In genomic region chr6:13419422-13419821, GRCh38 we compare ENCODE assay signal across 1 cellular context.
TF ChIP-seq lines count a peak whose summit lies in the region.

No MANE protein-coding gene starts in this region.

TF ChIP-seq in GM23338, 12 proteins besides CTCF, POLR2A, EP300 and RAD21 (continued from another document):
- TF ChIP-seq ZNF462 (CRISPR knock-in tag; IDR thresholded peaks at IDR 0.05): no peak
- TF ChIP-seq STAT1 (IDR thresholded peaks at IDR 0.05; ENCODE audit: unreplicated experiment): no peak
